In genomic region chr13:64339373-64340063, GRCh38 we compare ENCODE assay signal across 36 cellular contexts.
"Had no signal": no experiment of that assay in that cellular context is flagged by ENCODE, and none has a peak within 500 bp of the region (broad histone marks: within the 10 kb centered on the region; RNA-seq: fewer than 3 reads in every experiment).

No MANE protein-coding gene starts in this region.

- H3K4me3 ChIP-seq: ascending aorta, breast epithelium, Peyer's patch, SJSA1 had no signal

- H3K36me3 ChIP-seq: ascending aorta, Peyer's patch, SJSA1 had no signal

- ATAC-seq: activated CD8-positive, alpha-beta memory T cell treated with anti-CD3 and anti-CD28 coated beads, Interleukin-2, amount 10 ng/mL, durations not matched to agents 7 days and 5 days; activated T-cell treated with anti-CD3 and anti-CD28 coated beads, Interleukin-2, amount 50 U/mL, for 72 hours; PC-3 had no signal

- H3K27ac ChIP-seq: ascending aorta, breast epithelium, Peyer's patch, SJSA1, VCaP had no signal

- H3K9me3 ChIP-seq: SJSA1 had no signal

- H3K4me3 Mint-ChIP-seq: activated CD4-positive, alpha-beta memory T cell treated with anti-CD3 and anti-CD28 coated beads, Interleukin-2, amount 10 ng/mL, durations not matched to agents 7 days and 5 days; activated CD8-positive, alpha-beta memory T cell treated with anti-CD3 and anti-CD28 coated beads, Interleukin-2, amount 10 ng/mL, durations not matched to agents 7 days and 5 days; activated naive CD4-positive, alpha-beta T cell treated with anti-CD3 and anti-CD28 coated beads, Interleukin-2, amount 50 U/mL, for 24 hours; activated naive CD8-positive, alpha-beta T cell treated with anti-CD3 and anti-CD28 coated beads, Interleukin-2, amount 10 ng/mL, durations not matched to agents 7 days and 5 days; activated T-cell treated with anti-CD3 and anti-CD28 coated beads, Interleukin-2, amount 50 U/mL, for 72 hours had no signal

- H3K27me3 Mint-ChIP-seq: activated CD4-positive, alpha-beta memory T cell treated with anti-CD3 and anti-CD28 coated beads, Interleukin-2, amount 10 ng/mL, durations not matched to agents 7 days and 5 days; activated CD8-positive, alpha-beta memory T cell treated with anti-CD3 and anti-CD28 coated beads, Interleukin-2, amount 10 ng/mL, durations not matched to agents 7 days and 5 days; activated naive CD4-positive, alpha-beta T cell treated with anti-CD3 and anti-CD28 coated beads, Interleukin-2, amount 50 U/mL, for 24 hours; activated naive CD8-positive, alpha-beta T cell treated with anti-CD3 and anti-CD28 coated beads, Interleukin-2, amount 10 ng/mL, durations not matched to agents 7 days and 5 days had no signal

- DNase-seq: activated CD4-positive, alpha-beta memory T cell treated with anti-CD3 and anti-CD28 coated beads, Interleukin-2, amount 10 ng/mL, durations not matched to agents 7 days and 5 days; activated CD4-positive, alpha-beta T cell treated with anti-CD3 and anti-CD28 coated beads for 1 hour; activated CD4-positive, alpha-beta T cell treated with anti-CD3 and anti-CD28 coated beads for 48 hours; activated CD4-positive, CD25-positive, alpha-beta regulatory T cell; activated CD8-positive, alpha-beta memory T cell treated with anti-CD3 and anti-CD28 coated beads for 24 hours; activated CD8-positive, alpha-beta memory T cell treated with anti-CD3 and anti-CD28 coated beads, Interleukin-2, amount 10 ng/mL, durations not matched to agents 7 days and 5 days; activated CD8-positive, alpha-beta memory T cell treated with anti-CD3 and anti-CD28 coated beads, Interleukin-2, amount 50 U/mL, for 48 hours; activated gamma-delta T cell; activated naive CD4-positive, alpha-beta T cell treated with Interleukin-2 at 50 U/mL for 16 hours; activated naive CD8-positive, alpha-beta T cell treated with anti-CD3 and anti-CD28 coated beads, Interleukin-2, amount 10 ng/mL, durations not matched to agents 7 days and 5 days; activated T-cell treated with anti-CD3 and anti-CD28 coated beads, Interleukin-2, amount 50 U/mL, for 72 hours; amygdala; cerebellar nuclear complex; Karpas-422; NCI-H1105; NCI-H1417 treated with DMSO at 0.1 percent for 48 hours; NCI-H1930; NCI-H345; NCI-H510A; NCI-H526; NCI-H748 treated with DMSO at 0.1 percent for 48 hours; NK-92 treated with Interleukin-12 subunit alpha and Interleukin-12 subunit beta, amount 100 ng/mL, for 24 hours; PC-3; Peyer's patch; RPMI8226; SHP77 treated with DMSO at 0.1 percent for 48 hours; SW 1271; T-helper 1 cell; T-helper 2 cell; T-helper 9 cell had no signal

- H3K27ac Mint-ChIP-seq: activated CD4-positive, alpha-beta memory T cell treated with anti-CD3 and anti-CD28 coated beads, Interleukin-2, amount 10 ng/mL, durations not matched to agents 7 days and 5 days; activated CD8-positive, alpha-beta memory T cell treated with anti-CD3 and anti-CD28 coated beads, Interleukin-2, amount 10 ng/mL, durations not matched to agents 7 days and 5 days; activated naive CD4-positive, alpha-beta T cell treated with anti-CD3 and anti-CD28 coated beads, Interleukin-2, amount 50 U/mL, for 24 hours; activated naive CD8-positive, alpha-beta T cell treated with anti-CD3 and anti-CD28 coated beads, Interleukin-2, amount 10 ng/mL, durations not matched to agents 7 days and 5 days; activated T-cell treated with anti-CD3 and anti-CD28 coated beads, Interleukin-2, amount 50 U/mL, for 72 hours; activated T-helper 2 cell treated with anti-CD3 and anti-CD28 coated beads, Interferon-gamma antibody, Interleukin-2, Interleukin-4, amounts not matched to agents 10 μg/mL and 5 μg/mL and 100 μg/mL, durations not matched to agents 14 hours and 24 hours and 36 hours had no signal

- H3K27me3 ChIP-seq: ascending aorta, breast epithelium, Peyer's patch, SJSA1 had no signal

- H3K4me1 Mint-ChIP-seq: activated CD4-positive, alpha-beta memory T cell treated with anti-CD3 and anti-CD28 coated beads, Interleukin-2, amount 10 ng/mL, durations not matched to agents 7 days and 5 days; activated CD8-positive, alpha-beta memory T cell treated with anti-CD3 and anti-CD28 coated beads, Interleukin-2, amount 10 ng/mL, durations not matched to agents 7 days and 5 days; activated naive CD4-positive, alpha-beta T cell treated with anti-CD3 and anti-CD28 coated beads, Interleukin-2, amount 50 U/mL, for 24 hours; activated naive CD8-positive, alpha-beta T cell treated with anti-CD3 and anti-CD28 coated beads, Interleukin-2, amount 10 ng/mL, durations not matched to agents 7 days and 5 days had no signal

- H3K4me1 ChIP-seq: ascending aorta, breast epithelium, Peyer's patch, SJSA1 had no signal

- H3K36me3 Mint-ChIP-seq: activated CD8-positive, alpha-beta memory T cell treated with anti-CD3 and anti-CD28 coated beads, Interleukin-2, amount 10 ng/mL, durations not matched to agents 7 days and 5 days; activated naive CD4-positive, alpha-beta T cell treated with anti-CD3 and anti-CD28 coated beads, Interleukin-2, amount 50 U/mL, for 24 hours; activated naive CD8-positive, alpha-beta T cell treated with anti-CD3 and anti-CD28 coated beads, Interleukin-2, amount 10 ng/mL, durations not matched to agents 7 days and 5 days had no signal
